8 cellular contexts compared by ENCODE assay signal in the genomic region with DNA sequence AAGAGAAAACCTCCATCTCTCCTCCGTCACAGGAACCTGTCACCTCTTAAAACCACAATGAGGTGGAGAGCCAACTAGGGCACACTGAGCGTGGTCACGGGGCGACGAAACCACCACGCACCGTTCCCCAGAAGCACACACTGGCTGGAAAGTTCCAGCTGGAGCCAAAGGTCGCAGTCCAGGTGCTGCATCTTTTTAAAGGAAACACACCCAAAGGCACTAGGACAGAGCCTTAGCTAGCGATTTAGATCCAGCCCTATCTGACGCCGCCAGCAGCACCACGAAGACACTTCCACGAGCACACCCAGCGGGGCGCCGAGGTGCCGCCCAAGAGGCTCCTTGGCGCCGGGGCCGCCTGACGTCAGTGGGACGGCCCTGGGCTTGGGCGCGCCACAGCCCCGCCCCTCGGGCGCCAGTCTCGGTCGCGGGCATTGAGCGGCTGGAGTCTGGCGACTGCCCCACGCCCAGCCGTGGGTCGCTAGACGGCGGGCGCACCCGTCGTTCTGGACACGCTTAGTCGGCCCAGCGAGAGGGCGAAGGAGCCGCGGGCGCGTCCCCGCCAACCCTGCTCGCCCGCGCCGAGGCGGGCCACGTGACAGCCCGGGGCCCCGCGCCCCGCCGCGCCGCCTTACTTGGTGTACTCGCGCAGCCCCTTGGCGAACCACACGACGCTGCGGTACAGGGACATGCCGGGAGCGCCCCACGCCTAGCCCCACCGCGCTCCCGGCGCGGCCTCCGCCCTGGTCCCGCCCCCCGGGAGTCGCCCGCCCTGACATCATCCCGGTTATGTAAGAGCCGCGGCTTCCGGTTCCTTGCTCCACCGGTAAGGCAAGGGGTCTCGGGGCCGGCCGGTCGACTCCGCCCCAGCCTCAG. TPM values are rescaled to one million over a fixed set of nuclear protein-coding genes. Genes with fewer than 3 reads are reported as not detected.
DNase-seq lines count a peak whose midpoint lies in the region; ATAC-seq and TF ChIP-seq lines count a peak whose summit lies in the region.

A gene with protein sequence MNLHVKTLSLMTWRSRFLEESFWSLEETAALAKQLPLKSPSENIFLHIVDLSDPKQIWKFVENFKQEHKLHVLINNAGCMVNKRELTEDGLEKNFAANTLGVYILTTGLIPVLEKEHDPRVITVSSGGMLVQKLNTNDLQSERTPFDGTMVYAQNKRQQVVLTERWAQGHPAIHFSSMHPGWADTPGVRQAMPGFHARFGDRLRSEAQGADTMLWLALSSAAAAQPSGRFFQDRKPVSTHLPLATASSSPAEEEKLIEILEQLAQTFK (minus strand): TSS at position 742 of the 873 bp plus-strand sequence. CDS start 4,504 bp downstream, outside the sequence.

- H3K9me3 ChIP-seq in AG04450 (ENCODE audit: control insufficient read depth, insufficient read depth, low read length): no peaks in the 10 kb centered on the region; the same call in 1 of the 2 replicates

- peaks cover 9% of the 10 kb centered on the region for H3K27me3 ChIP-seq in AG04450 (ENCODE audit: control insufficient read depth, insufficient read depth, low read length)

- H3K27ac ChIP-seq in AG04450 (ENCODE audit: low read depth, low read length): peak within 1 kb of the TSS; percentile 11

- POLR2A ChIA-PET in AG04450 (lab: Yijun Ruan, JAX): interaction anchor here (0.6 kb wide), 1 partner anchor 77 kb away, joined by 3 read pairs; no protein-coding TSS in a partner anchor

- TF ChIP-seq CTCF in AG04450 (IDR thresholded peaks at IDR 0.05; ENCODE audit: low read depth, low read length): no peak

- CTCF ChIA-PET in AG04450 (lab: Charles Lee): interaction anchor here (1.6 kb wide), 1 partner anchor 12 kb away, joined by 4 read pairs; no protein-coding TSS in a partner anchor

- H3K4me3 ChIP-seq in AG04450 (ENCODE audit: low read depth, low read length): peak within 1 kb of the TSS; percentile 76

- ATAC-seq in GM18520 (IDR thresholded peaks at IDR 0.05; ENCODE audit: unreplicated experiment) (peak; percentile 63), HG03045 (IDR thresholded peaks at IDR 0.05; ENCODE audit: unreplicated experiment) (peak; percentile 92)

- no peak for DNase-seq in AG04450 (ENCODE audit: low read depth, low spot score)
- DNase-seq in NCI-H2227 (lab: John Stamatoyannopoulos, UW; ENCODE audit: unreplicated experiment): peak; percentile 91
- peak; percentile 63 to 75 (median 74) for DNase-seq in activated CD4-positive, CD25-positive, alpha-beta regulatory T cell (lab: John Stamatoyannopoulos, UW)
- peak; percentile 95 for DNase-seq in central memory CD4-positive, alpha-beta T cell
- DNase-seq in islet precursor cell: peak; percentile 89
- peak; percentile 64 to 79 (median 68) for DNase-seq in stimulated activated CD4-positive, alpha-beta T cell treated with anti-CD3 and anti-CD28 coated beads, Interleukin-12 subunit alpha, Interleukin-12 subunit beta, amount 100 ng/mL, for 48 hours (ENCODE audit: low read depth in 2 of 3, low spot score in 1 of 3)

RNA-seq across cellular contexts. Expression of the gene that starts here (rescaled TPM):
- polyA plus RNA-seq in AG04450 (2011; rRNA removed): 3.7 and 4.6 TPM in 2 replicates
- 1.6 and 1.8 TPM in 2 replicates for polyA minus RNA-seq in AG04450 (2011; rRNA and poly(A)+ RNA removed)
